In genomic region chr9:33867747-33868429, GRCh38 we compare ENCODE assay signal across 11 cellular contexts. TPM values are rescaled to one million over a fixed set of nuclear protein-coding genes. Genes with fewer than 3 reads are reported as not detected.
DNase-seq lines count a peak whose midpoint lies in the region; ATAC-seq and TF ChIP-seq lines count a peak whose summit lies in the region.
"Had no signal": no experiment of that assay in that cellular context is flagged by ENCODE, and none has a peak within 500 bp of the region (broad histone marks: within the 10 kb centered on the region; RNA-seq: fewer than 3 reads in every experiment).

No MANE protein-coding gene starts in this region.

- H3K4me3 ChIP-seq in astrocyte of the spinal cord (ENCODE audit: low read depth, low read length), result no peak overlapping the region
- H3K4me3 ChIP-seq in right atrium auricular region, result peak overlapping the region in 1 of 2 donors; percentile 1
- no peak overlapping the region for H3K4me3 ChIP-seq in skeletal muscle satellite cell (ENCODE audit: low read length)

- TF ChIP-seq CTCF in astrocyte of the spinal cord (IDR thresholded peaks at IDR 0.05; ENCODE audit: low read depth, low read length) (no peak), right atrium auricular region (IDR thresholded peaks at IDR 0.05) (no peak), GM10248 (IDR thresholded peaks at IDR 0.05; ENCODE audit: control extremely low read depth, extremely low read depth, low read depth, missing control alignments) (no peak)

- H3K4me2 ChIP-seq in skeletal muscle satellite cell (ENCODE audit: low read length), result peak overlapping the region; percentile 64

- no peaks in the 10 kb centered on the region for H3K27me3 ChIP-seq in right atrium auricular region
- H3K27me3 ChIP-seq in skeletal muscle satellite cell (ENCODE audit: control insufficient read depth, insufficient read depth, low read length), result no peaks in the 10 kb centered on the region

- CTCF ChIA-PET in GM10248 (lab: Yijun Ruan, JAX), result interaction anchor here (0.9 to 1.5 kb wide), 4 partner anchors 9 to 54 kb away, joined by 3 to 5 read pairs (median 3); no protein-coding TSS in a partner anchor

- H3K27ac ChIP-seq in right atrium auricular region, result peak overlapping the region; percentile 58 to 66
- H3K27ac ChIP-seq: HL-60 had no signal

- no peak overlapping the region for H3K27ac Mint-ChIP-seq in T-helper 17 cell
- H3K27ac Mint-ChIP-seq: activated T-helper 1 cell treated with anti-CD3 and anti-CD28 coated beads, Interleukin-12 subunit alpha, Interleukin-12 subunit beta, Interleukin-2, Interleukin-4 antibody, amounts not matched to agents 30 ng/mL and 10 ng/mL and 1 ng/mL, durations not matched to agents 14 hours and 24 hours and 36 hours had no signal

- H3K4me1 ChIP-seq in right atrium auricular region (peaks cover 0 to 32% of the 10 kb centered on the region in 2 donors), skeletal muscle satellite cell (ENCODE audit: control insufficient read depth, insufficient read depth, low read length) (peaks cover 20% of the 10 kb centered on the region)

- in situ Hi-C loops in G401 (cut with HindIII; ENCODE audit: low sequenced_read_pairs) (no loop called here), astrocyte of the spinal cord (cut with HindIII; ENCODE audit: low sequenced_read_pairs) (no loop called here)

- H3K4me1 Mint-ChIP-seq in T-helper 17 cell, result peaks cover 24% of the 10 kb centered on the region

- no peaks in the 10 kb centered on the region for H3K9me3 ChIP-seq in right atrium auricular region
- no peaks in the 10 kb centered on the region for H3K9me3 ChIP-seq in skeletal muscle satellite cell (replicated peaks; ENCODE audit: low read length)
- H3K9me3 ChIP-seq in T-helper 17 cell (ENCODE audit: control insufficient read depth, low read length, poor library complexity, severe bottlenecking), result no peaks in the 10 kb centered on the region

- no peak for ATAC-seq in T-helper 17 cell

- no peak overlapping the region for H3K4me3 Mint-ChIP-seq in T-helper 17 cell
- H3K4me3 Mint-ChIP-seq: activated T-helper 1 cell treated with anti-CD3 and anti-CD28 coated beads, Interleukin-12 subunit alpha, Interleukin-12 subunit beta, Interleukin-2, Interleukin-4 antibody, amounts not matched to agents 30 ng/mL and 10 ng/mL and 1 ng/mL, durations not matched to agents 14 hours and 24 hours and 36 hours had no signal

- DNase-seq in G401 (ENCODE audit: low spot score) (peak; percentile 43), astrocyte of the spinal cord (ENCODE audit: low read depth, low spot score) (peak; percentile 28), right atrium auricular region (ENCODE audit: low spot score) (peak; percentile 79), RPMI8226 (no peak), activated T-cell treated with anti-CD3 and anti-CD28 coated beads for 4 hours (no peak), T-helper 17 cell (no peak), GM10248 (ENCODE audit: extremely low spot score) (no peak)
- DNase-seq: NCI-H1436 had no signal

- no peaks in the 10 kb centered on the region for H3K27me3 Mint-ChIP-seq in T-helper 17 cell

- peak overlapping the region; percentile 8 for H3K9ac ChIP-seq in skeletal muscle satellite cell (ENCODE audit: low read depth, low read length)

- H3K36me3 ChIP-seq in right atrium auricular region, result no peaks in the 10 kb centered on the region
- H3K36me3 ChIP-seq in skeletal muscle satellite cell (ENCODE audit: insufficient read depth, low read length), result no peaks in the 10 kb centered on the region

- no peaks in the 10 kb centered on the region for H3K36me3 Mint-ChIP-seq in T-helper 17 cell (ENCODE audit: low read depth)

- POLR2A ChIA-PET in GM10248 (lab: Yijun Ruan, JAX), result no interaction called here

RNA-seq across cellular contexts. Expression of gene UBE2R2, which starts 50.9 kb away (rescaled TPM):
- total RNA-seq in G401 (2014; rRNA removed; shearing (Covaris generic)), result 25.0 and 35.5 TPM in 2 replicates
- total RNA-seq in right atrium auricular region (10 to 100 TPM; 26.6 to 29.0 TPM), T-helper 17 cell (10 to 100 TPM; 26.2 to 27.4 TPM)
- total RNA-seq in skeletal muscle satellite cell (2012; rRNA removed), result 12.2 and 13.9 TPM in 2 replicates

Comparison
In these comparisons a context has a peak if more than half of its experiments do, and no peak if none do; other contexts are left out.
1. DNase-seq: peak in G401 (single experiment), astrocyte of the spinal cord (single experiment) and right atrium auricular region (single experiment); none in RPMI8226 (single experiment), activated T-cell treated with anti-CD3 and anti-CD28 coated beads for 4 hours (single experiment), T-helper 17 cell (0 of 3) and GM10248 (single experiment).